ENCODE assay signal across 19 cellular contexts in the genomic region with DNA sequence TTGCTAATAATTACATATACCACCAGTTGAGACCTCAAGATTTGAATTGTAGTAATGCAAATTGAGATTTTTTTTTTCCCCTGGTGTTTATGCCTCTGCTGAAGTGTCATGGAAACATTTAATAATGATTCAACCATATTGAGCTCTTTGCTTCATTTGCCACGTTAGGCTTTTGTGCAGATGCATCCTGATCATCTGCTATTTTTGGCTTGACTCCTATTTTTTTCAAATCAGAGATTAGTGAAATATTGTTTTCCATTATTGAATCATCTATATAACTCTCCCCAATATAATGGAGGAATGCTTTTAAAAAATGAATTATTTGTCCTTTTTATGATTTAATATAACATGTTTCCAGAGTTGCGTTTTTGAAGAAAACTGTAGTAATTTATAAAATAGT.
"Had no signal": no experiment of that assay in that cellular context is flagged by ENCODE, and none has a peak within 500 bp of the region (broad histone marks: within the 10 kb centered on the region; RNA-seq: fewer than 3 reads in every experiment).

No MANE protein-coding gene starts in this region.

- H3K27me3 ChIP-seq: foreskin keratinocyte, neutrophil, right atrium auricular region, sigmoid colon, stomach, transverse colon had no signal

- DNase-seq: erythroblast; foreskin keratinocyte; head of caudate nucleus; hippocampal formation; kidney glomerular epithelial cell; mammary epithelial cell; mucosa of descending colon; naive thymus-derived CD8-positive, alpha-beta T cell; posterior cingulate gyrus; sigmoid colon; stimulated activated CD4-positive, alpha-beta T cell treated with anti-CD3 and anti-CD28 coated beads, Interleukin-12 subunit alpha, Interleukin-12 subunit beta, amount 100 ng/mL, for 4 hours; stimulated activated naive CD4-positive, alpha-beta T cell; stomach; substantia nigra; transverse colon had no signal

- H3K4me3 ChIP-seq: mucosa of descending colon, right atrium auricular region, sigmoid colon, skin epidermis, stomach, thoracic aorta, transverse colon had no signal

- H3K27ac ChIP-seq: foreskin keratinocyte, neutrophil, right atrium auricular region, sigmoid colon, skin epidermis, stomach, thoracic aorta, transverse colon had no signal

- H3K36me3 ChIP-seq: neutrophil, right atrium auricular region, sigmoid colon, stomach, thoracic aorta, transverse colon had no signal

- H3K9me3 ChIP-seq: mucosa of descending colon, neutrophil, right atrium auricular region, sigmoid colon, stomach, thoracic aorta, transverse colon had no signal

- ATAC-seq: foreskin keratinocyte; naive thymus-derived CD8-positive, alpha-beta T cell had no signal

- H3K4me1 ChIP-seq: foreskin keratinocyte, right atrium auricular region, sigmoid colon, stomach, transverse colon had no signal
